ENCODE assay signal across 1 cellular context in genomic region chr19:35300340-35300649, GRCh38.
TF ChIP-seq lines count a peak whose summit lies in the region.

No MANE protein-coding gene starts in this region.

TF ChIP-seq in K562, 482 proteins besides CTCF, POLR2A, EP300 and RAD21 (continues in another document):
- 0 out of 2 replicates have a peak, but pooled peaks have one; percentile 44 for TF ChIP-seq KLF13 (tag; IDR thresholded peaks at IDR 0.05; ENCODE audit: borderline replicate concordance, low read depth)
- 0 out of 2 replicates have a peak, but pooled peaks have one; percentile 34 for TF ChIP-seq ZNF395 (CRISPR knock-in tag; IDR thresholded peaks at IDR 0.05)
- TF ChIP-seq ZBTB7A (IDR thresholded peaks at IDR 0.05; ENCODE audit: borderline replicate concordance, control insufficient read depth, low read depth, low read length), result peak; percentile 40; the same call in 1 of the 2 replicates
- 0 out of 2 replicates have a peak, but pooled peaks have one; percentile 17 for TF ChIP-seq GATA2 (CRISPR knock-in tag; IDR thresholded peaks at IDR 0.05)
- peak; percentile 45 for TF ChIP-seq USF1 (CRISPR knock-in tag; IDR thresholded peaks at IDR 0.05)
- no peak for TF ChIP-seq ZBTB26 (CRISPR knock-in tag; IDR thresholded peaks at IDR 0.05)
- TF ChIP-seq HNRNPH1 (optimal IDR thresholded peaks at IDR 0.05; ENCODE audit: low read depth, low read length), result no peak
- no peak for TF ChIP-seq MEF2D (tag; conservative IDR thresholded peaks at IDR 0.05; ENCODE audit: low read depth)
- TF ChIP-seq ZMIZ1 (IDR thresholded peaks at IDR 0.05; ENCODE audit: low read depth in 2 of 2, low read length in 2 of 2), result no peak
- no peak for TF ChIP-seq ZNF57 (CRISPR knock-in tag; IDR thresholded peaks at IDR 0.05)
- 0 out of 2 replicates have a peak, but pooled peaks have one; percentile 18 for TF ChIP-seq CBFA2T2 (conservative IDR thresholded peaks at IDR 0.05)
- TF ChIP-seq ZNF512 (tag; IDR thresholded peaks at IDR 0.05), result no peak
- no peak for TF ChIP-seq HOMEZ (CRISPR knock-in tag; IDR thresholded peaks at IDR 0.05)
- peak; percentile 56 for TF ChIP-seq EGR1 (conservative IDR thresholded peaks at IDR 0.05)
- TF ChIP-seq MTA3 (IDR thresholded peaks at IDR 0.05; ENCODE audit: borderline replicate concordance), result 0 out of 2 replicates have a peak, but pooled peaks have one; percentile 6
- TF ChIP-seq SMC3 (conservative IDR thresholded peaks at IDR 0.05; ENCODE audit: insufficient read depth, low read depth, low read length), result no peak
- TF ChIP-seq ZBTB11 (CRISPR knock-in tag; IDR thresholded peaks at IDR 0.05), result no peak
- no peak for TF ChIP-seq MXD1 (CRISPR knock-in tag; IDR thresholded peaks at IDR 0.05; ENCODE audit: borderline replicate concordance, poor library complexity, severe bottlenecking)
- peak; percentile 73; the same call in 1 of the 2 replicates for TF ChIP-seq ZNF592 (IDR thresholded peaks at IDR 0.05)
- TF ChIP-seq FOXJ3 (CRISPR knock-in tag; IDR thresholded peaks at IDR 0.05), result no peak
- TF ChIP-seq HDAC2 (IDR thresholded peaks at IDR 0.05), result 0 out of 2 replicates have a peak, but pooled peaks have one; percentile 30
- no peak for TF ChIP-seq TAF1 (IDR thresholded peaks at IDR 0.05; ENCODE audit: control insufficient read depth, extremely low read depth, insufficient read depth, low read length, severe bottlenecking)
- TF ChIP-seq ZNF165 (CRISPR knock-in tag; IDR thresholded peaks at IDR 0.05; ENCODE audit: borderline replicate concordance), result no peak
- no peak for TF ChIP-seq TEAD4 (IDR thresholded peaks at IDR 0.05; ENCODE audit: low read length)
- TF ChIP-seq TEAD4 (CRISPR knock-in tag; IDR thresholded peaks at IDR 0.05; ENCODE audit: borderline replicate concordance), result no peak
- TF ChIP-seq ARID1B (IDR thresholded peaks at IDR 0.05), result peak; percentile 65
- TF ChIP-seq BRD9 (IDR thresholded peaks at IDR 0.05; ENCODE audit: low read depth, partially characterized antibody), result no peak
- no peak for TF ChIP-seq ZNF212 (CRISPR knock-in tag; IDR thresholded peaks at IDR 0.05)
- TF ChIP-seq DPF2 (IDR thresholded peaks at IDR 0.05), result peak; percentile 27; the same call in 1 of the 2 replicates
- TF ChIP-seq STAT6 (CRISPR knock-in tag; IDR thresholded peaks at IDR 0.05), result no peak
- TF ChIP-seq HNRNPL (IDR thresholded peaks at IDR 0.05; ENCODE audit: low read depth, low read length), result no peak
- TF ChIP-seq NR4A1 (CRISPR knock-in tag; IDR thresholded peaks at IDR 0.05), result no peak
- TF ChIP-seq NR4A1 (tag; IDR thresholded peaks at IDR 0.05), result 0 out of 2 replicates have a peak, but pooled peaks have one; percentile 37
- TF ChIP-seq CC2D1A (IDR thresholded peaks at IDR 0.05), result no peak
- TF ChIP-seq CBFA2T3 (IDR thresholded peaks at IDR 0.05), result peak; percentile 60
